In genomic region chr6:32932132-32932868, GRCh38 we compare ENCODE assay signal across 23 cellular contexts. TPM values are rescaled to one million over a fixed set of nuclear protein-coding genes. Genes with fewer than 3 reads are reported as not detected.
DNase-seq lines count a peak whose midpoint lies in the region; ATAC-seq, FAIRE-seq and TF ChIP-seq lines count a peak whose summit lies in the region.
"Had no signal": no experiment of that assay in that cellular context is flagged by ENCODE, and none has a peak within 500 bp of the region (broad histone marks: within the 10 kb centered on the region; RNA-seq: fewer than 3 reads in every experiment).

No MANE protein-coding gene starts in this region.

- H3K36me3 ChIP-seq in GM23248 (ENCODE audit: low read depth), result no peaks in the 10 kb centered on the region
- H3K36me3 ChIP-seq: breast epithelium, right atrium auricular region had no signal

- no peak for FAIRE-seq in D721Med (lab: Jason Lieb, UNC)

- no peak overlapping the region for H2AFZ ChIP-seq in GM23248

- H3K4me1 ChIP-seq in GM23248 (ENCODE audit: insufficient read depth), result no peaks in the 10 kb centered on the region
- H3K4me1 ChIP-seq: breast epithelium, Caco-2, right atrium auricular region had no signal

- H3K9me2 ChIP-seq in GM23248 (ENCODE audit: insufficient read depth), result no peaks in the 10 kb centered on the region

- H3K4me2 ChIP-seq in GM23248 (ENCODE audit: unreplicated experiment), result no peak overlapping the region

- H3K79me2 ChIP-seq in GM23248 (ENCODE audit: insufficient read depth), result no peaks in the 10 kb centered on the region

- peak; percentile 13 for DNase-seq in AG09309 (ENCODE audit: low read depth)
- DNase-seq in GM23248, result peak; percentile 21
- DNase-seq in astrocyte of the spinal cord (ENCODE audit: low read depth, low spot score), result peak; percentile 4
- DNase-seq in iris pigment epithelial cell (ENCODE audit: low read depth), result peak; percentile 41
- DNase-seq in GM13976 (ENCODE audit: low spot score), result no peak
- no peak for DNase-seq in activated effector memory CD4-positive, alpha-beta T cell treated with anti-CD3 and anti-CD28 coated beads, Interleukin-2, amount 50 U/mL, for 16 hours
- no peak for DNase-seq in D721Med (ENCODE audit: insufficient read length, low spot score)
- DNase-seq: activated CD4-positive, alpha-beta T cell treated with anti-CD3 and anti-CD28 coated beads, Interleukin-2, amount 50 U/mL, for 4 hours; activated naive CD4-positive, alpha-beta T cell treated with anti-CD3 and anti-CD28 coated beads, Interleukin-2, amount 50 U/mL, for 16 hours; activated T-cell treated with anti-CD3 and anti-CD28 coated beads, Interleukin-2, amount 50 U/mL, for 1 hour; Caco-2; erythroblast; heart left ventricle; immature natural killer cell; Karpas-422; NCI-H1105; NCI-H2107; NCI-H524; occipital lobe had no signal

- H3K27me3 ChIP-seq in GM23248 (replicated peaks; ENCODE audit: insufficient read depth), result no peaks in the 10 kb centered on the region; the same call in 1 of the 2 replicates
- H3K27me3 ChIP-seq: breast epithelium, heart left ventricle, right atrium auricular region had no signal

- H3K4me3 ChIP-seq in AG09309 (ENCODE audit: control insufficient read depth, low read depth, low read length) (no peak overlapping the region), GM23248 (no peak overlapping the region), astrocyte of the spinal cord (ENCODE audit: low read depth, low read length) (no peak overlapping the region)
- H3K4me3 ChIP-seq: breast epithelium, heart left ventricle, right atrium auricular region had no signal

- TF ChIP-seq CTCF in AG09309 (IDR thresholded peaks at IDR 0.05; ENCODE audit: control insufficient read depth, insufficient read depth, low read depth, low read length, missing control alignments), result no peak
- TF ChIP-seq CTCF in astrocyte of the spinal cord (IDR thresholded peaks at IDR 0.05; ENCODE audit: low read depth, low read length), result no peak
- no peak for TF ChIP-seq CTCF in GM13976 (IDR thresholded peaks at IDR 0.05; ENCODE audit: borderline replicate concordance, control extremely low read depth, extremely low read depth, insufficient read depth, missing control alignments)
- TF ChIP-seq CTCF in D721Med (IDR thresholded peaks at IDR 0.05; ENCODE audit: insufficient read depth, missing control alignments), result no peak

- H3F3A ChIP-seq in GM23248 (ENCODE audit: insufficient read depth), result no peaks in the 10 kb centered on the region

- no peak for ATAC-seq in HG02642 (IDR thresholded peaks at IDR 0.05; ENCODE audit: poor library complexity, unreplicated experiment)
- ATAC-seq: heart left ventricle, Right ventricle myocardium inferior had no signal

- H4K20me1 ChIP-seq in GM23248 (ENCODE audit: insufficient read depth), result no peaks in the 10 kb centered on the region

- H3K9me3 ChIP-seq in GM23248 (ENCODE audit: low read depth), result no peaks in the 10 kb centered on the region
- H3K9me3 ChIP-seq: breast epithelium, Caco-2, heart left ventricle, right atrium auricular region had no signal

- in situ Hi-C loops in GM23248 (cut with MboI), result no loop called here
- in situ Hi-C loops in astrocyte of the spinal cord (cut with HindIII; ENCODE audit: low sequenced_read_pairs), result no loop called here
- in situ Hi-C loops in GM13976 (cut with MboI; ENCODE audit: low sequenced_read_pairs, unreplicated experiment), result no loop called here

- no peak overlapping the region for H3K27ac ChIP-seq in GM23248
- H3K27ac ChIP-seq: breast epithelium, right atrium auricular region had no signal

- no peak overlapping the region for H3K9ac ChIP-seq in GM23248

- WGBS in GM23248 (ENCODE audit: low coverage in 1 of 2, low lambda C conversion rate in 2 of 2, missing lambda C conversion rate in 2 of 2), 2 experiments, result 56 to 68% methylated on average over 4 to 7 of the region's 7 CpGs

RNA-seq across cellular contexts. Expression of gene HLA-DMB, which starts 8.5 kb away (rescaled TPM):
- total RNA-seq in GM23248 (2014; rRNA removed; shearing (Covaris generic)), result not detected in 2 replicates
- 0.46 TPM in 1 of 2 replicates, not detected in the other for polyA plus RNA-seq in GM23248 (2016; fragmentation: Nextera tagmentation; extraction: Ambion mirVana)
- total RNA-seq: Caco-2 had no signal

RNA-seq across cellular contexts. Expression of gene HLA-DMA, which starts 20.6 kb away (rescaled TPM):
- 1.1 and 6.3 TPM in 2 replicates for total RNA-seq in GM23248 (2014; rRNA removed; shearing (Covaris generic))
- 5.6 and 6.2 TPM in 2 replicates for polyA plus RNA-seq in GM23248 (2016; fragmentation: Nextera tagmentation; extraction: Ambion mirVana)

RNA-seq across cellular contexts. Expression of gene BRD2, which starts 36.1 kb away (rescaled TPM):
- 85.4 and 95.7 TPM in 2 replicates for total RNA-seq in GM23248 (2014; rRNA removed; shearing (Covaris generic))
- 99.9 and 105 TPM in 2 replicates for polyA plus RNA-seq in GM23248 (2016; fragmentation: Nextera tagmentation; extraction: Ambion mirVana)

Comparison
In these comparisons a context has a peak if more than half of its experiments do, and no peak if none do; other contexts are left out.
1. DNase-seq: peak in AG09309 (single experiment), GM23248 (single experiment), astrocyte of the spinal cord (single experiment) and iris pigment epithelial cell (single experiment); none in GM13976 (single experiment), activated effector memory CD4-positive, alpha-beta T cell treated with anti-CD3 and anti-CD28 coated beads, Interleukin-2, amount 50 U/mL, for 16 hours (single experiment) and D721Med (single experiment).